ENCODE assay signal across 10 cellular contexts in the genomic region with DNA sequence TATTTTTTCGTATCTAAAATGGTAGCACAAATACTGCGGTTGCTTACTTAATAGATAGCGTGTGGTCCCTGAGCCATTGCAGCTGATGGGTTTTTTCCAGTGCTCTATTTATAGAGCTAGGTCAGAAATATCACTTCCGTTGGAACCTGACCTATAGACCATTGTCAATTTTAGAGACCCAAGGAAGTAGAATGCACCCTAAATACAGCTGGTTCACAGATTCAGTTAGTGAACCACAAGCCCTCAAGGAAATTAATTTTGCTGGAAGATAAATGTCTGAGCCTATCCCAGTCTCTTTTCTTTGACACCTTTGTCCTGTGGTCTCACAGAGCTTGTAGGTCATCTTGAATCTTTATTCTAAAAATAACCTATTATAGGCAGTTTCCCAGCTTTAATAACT.
DNase-seq lines count a peak whose midpoint lies in the region; ATAC-seq and TF ChIP-seq lines count a peak whose summit lies in the region.
"Had no signal": no experiment of that assay in that cellular context is flagged by ENCODE, and none has a peak within 500 bp of the region (broad histone marks: within the 10 kb centered on the region; RNA-seq: fewer than 3 reads in every experiment).

No MANE protein-coding gene starts in this region.

- H3K36me3 ChIP-seq in HCT116 (ENCODE audit: control insufficient read depth in 1 of 2, insufficient read depth in 2 of 2, low read length in 2 of 2) (no peaks in the 10 kb centered on the region), upper lobe of right lung (no peaks in the 10 kb centered on the region)

- no peaks in the 10 kb centered on the region for H4K20me1 ChIP-seq in HCT116 (ENCODE audit: insufficient read depth)

- no peaks in the 10 kb centered on the region for H3K36me3 Mint-ChIP-seq in mesothelial cell of epicardium

- TSS peak; percentile 97 for BruUV-seq in HCT116 (replicated peaks; lab: Mats Ljungman, UMichigan)

- H3K4me3 ChIP-seq in HCT116 (replicated peaks in 1 of 2; ENCODE audit: low read depth in 1 of 2, low read length in 2 of 2) (no peak overlapping the region), upper lobe of right lung (no peak overlapping the region)
- H3K4me3 ChIP-seq: dorsolateral prefrontal cortex had no signal

- H3K9ac ChIP-seq in HCT116 (ENCODE audit: low read length): no peak overlapping the region

- no peak for TF ChIP-seq POLR2A in HCT116 (IDR thresholded peaks at IDR 0.05; ENCODE audit: borderline replicate concordance, extremely low read depth, insufficient read depth, insufficient read length)

- intact Hi-C loops in HCT116 (cut with micrococcal nuclease) (no loop called here), upper lobe of right lung (cut with DNase I) (no loop called here)

- H3K9me3 ChIP-seq in HCT116 (ENCODE audit: control insufficient read depth in 1 of 2, insufficient read depth in 1 of 2, low read depth in 1 of 2, low read length in 2 of 2) (no peaks in the 10 kb centered on the region), upper lobe of right lung (no peaks in the 10 kb centered on the region)

- POLR2A ChIA-PET in HCT116 (lab: Charles Lee): interaction anchor here (0.5 to 0.6 kb wide), 2 partner anchors 13 to 391 kb away, joined by 3 read pairs; a partner anchor contains a TSS

- H3K27ac ChIP-seq in HCT116 (ENCODE audit: low read depth, low read length) (no peak overlapping the region), upper lobe of right lung (no peak overlapping the region)

- no peak for DNase-seq in HCT116 (ENCODE audit: low read depth, low spot score)
- no peak for DNase-seq in mesothelial cell of epicardium (ENCODE audit: low spot score in 2 of 2, unreplicated experiment in 2 of 2)
- DNase-seq in HT-29 (ENCODE audit: low spot score): no peak
- no peak for DNase-seq in upper lobe of right lung
- no peak for DNase-seq in dermis blood vessel endothelial cell
- no peak for DNase-seq in NCI-H187 treated with DMSO at 0.1 percent for 48 hours (lab: John Stamatoyannopoulos, UW)
- DNase-seq: activated CD4-positive, alpha-beta T cell treated with anti-CD3 and anti-CD28 coated beads, Interleukin-2, amount 50 U/mL, for 4 hours; dorsolateral prefrontal cortex had no signal

- no peak overlapping the region for H3K4me2 ChIP-seq in HCT116 (ENCODE audit: low read length)

- no peak overlapping the region for H2AFZ ChIP-seq in HCT116 (ENCODE audit: low read depth, low read length, poor library complexity, severe bottlenecking)

- ATAC-seq in GM18870 (IDR thresholded peaks at IDR 0.05; ENCODE audit: unreplicated experiment) (peak; percentile 62), HCT116 (no peak), HG03571 (IDR thresholded peaks at IDR 0.05; ENCODE audit: unreplicated experiment) (peak; percentile 62), upper lobe of right lung (no peak)

- no peak for TF ChIP-seq RAD21 in HCT116 (IDR thresholded peaks at IDR 0.05; ENCODE audit: low read depth)

- no peak overlapping the region for H3K4me3 Mint-ChIP-seq in mesothelial cell of epicardium

- H3K9me2 ChIP-seq in HCT116 (ENCODE audit: insufficient read depth): no peaks in the 10 kb centered on the region

- no peaks in the 10 kb centered on the region for H3K27me3 Mint-ChIP-seq in mesothelial cell of epicardium (ENCODE audit: low read depth)

- CTCF ChIA-PET in HCT116 (lab: Charles Lee): interaction anchor here (1.4 kb wide), 1 partner anchor 153 kb away, joined by 3 read pairs; no protein-coding TSS in a partner anchor

- TF ChIP-seq CTCF in HCT116 (IDR thresholded peaks at IDR 0.05 in 2 of 3, conservative IDR thresholded peaks at IDR 0.05 in 1 of 3; ENCODE audit: borderline replicate concordance in 1 of 3, insufficient read depth in 1 of 3, low read depth in 2 of 3, low read length in 2 of 3): no peak
- TF ChIP-seq CTCF in mesothelial cell of epicardium (IDR thresholded peaks at IDR 0.05; ENCODE audit: unreplicated experiment): no peak
- no peak for TF ChIP-seq CTCF in upper lobe of right lung (IDR thresholded peaks at IDR 0.05)

- H3K27ac Mint-ChIP-seq in mesothelial cell of epicardium: peak overlapping the region; percentile 96

- no peaks in the 10 kb centered on the region for H3K27me3 ChIP-seq in HCT116 (ENCODE audit: insufficient read depth, low read length)
- H3K27me3 ChIP-seq in upper lobe of right lung: no peaks in the 10 kb centered on the region
- H3K27me3 ChIP-seq: dorsolateral prefrontal cortex had no signal

- RAD21 ChIA-PET in HCT116 (lab: Charles Lee; ENCODE audit: low non-redundant PET in 1 of 2, low total read pairs in 2 of 2, uncharacterized antibody in 2 of 2, unreplicated experiment in 2 of 2): no interaction called here

- H3K4me1 ChIP-seq in HCT116 (ENCODE audit: control insufficient read depth in 1 of 2, insufficient read depth in 2 of 2, low read length in 2 of 2) (peaks cover 12 to 36% of the 10 kb centered on the region in 2 experiments; a peak in 3 of 4 replicates), upper lobe of right lung (peaks cover 57% of the 10 kb centered on the region)

- peaks cover 76% of the 10 kb centered on the region for H3K4me1 Mint-ChIP-seq in mesothelial cell of epicardium

- no peaks in the 10 kb centered on the region for H3K9me3 Mint-ChIP-seq in mesothelial cell of epicardium

- no peaks in the 10 kb centered on the region for H3K79me2 ChIP-seq in HCT116 (ENCODE audit: insufficient read depth, low read length)

TF ChIP-seq in HCT116, 20 proteins besides CTCF, POLR2A, EP300 and RAD21:
- TF ChIP-seq TCF7L2 (IDR thresholded peaks at IDR 0.05; ENCODE audit: borderline replicate concordance, extremely low read depth, insufficient read depth, insufficient read length) (no peak), SP1 (IDR thresholded peaks at IDR 0.05; ENCODE audit: low read depth) (no peak), SRF (IDR thresholded peaks at IDR 0.05; ENCODE audit: low read depth) (no peak), POLR2AphosphoS5 (IDR thresholded peaks at IDR 0.05; ENCODE audit: low read depth, low read length) (no peak), CBX3 (IDR thresholded peaks at IDR 0.05; ENCODE audit: low read depth) (no peak), JUND (IDR thresholded peaks at IDR 0.05) (no peak)

Comparison
In these comparisons a context has a peak if more than half of its experiments do, and no peak if none do; other contexts are left out.
1. ATAC-seq: peak in GM18870 (single experiment) and HG03571 (single experiment); none in HCT116 (single experiment) and upper lobe of right lung (single experiment).